In the genomic region with DNA sequence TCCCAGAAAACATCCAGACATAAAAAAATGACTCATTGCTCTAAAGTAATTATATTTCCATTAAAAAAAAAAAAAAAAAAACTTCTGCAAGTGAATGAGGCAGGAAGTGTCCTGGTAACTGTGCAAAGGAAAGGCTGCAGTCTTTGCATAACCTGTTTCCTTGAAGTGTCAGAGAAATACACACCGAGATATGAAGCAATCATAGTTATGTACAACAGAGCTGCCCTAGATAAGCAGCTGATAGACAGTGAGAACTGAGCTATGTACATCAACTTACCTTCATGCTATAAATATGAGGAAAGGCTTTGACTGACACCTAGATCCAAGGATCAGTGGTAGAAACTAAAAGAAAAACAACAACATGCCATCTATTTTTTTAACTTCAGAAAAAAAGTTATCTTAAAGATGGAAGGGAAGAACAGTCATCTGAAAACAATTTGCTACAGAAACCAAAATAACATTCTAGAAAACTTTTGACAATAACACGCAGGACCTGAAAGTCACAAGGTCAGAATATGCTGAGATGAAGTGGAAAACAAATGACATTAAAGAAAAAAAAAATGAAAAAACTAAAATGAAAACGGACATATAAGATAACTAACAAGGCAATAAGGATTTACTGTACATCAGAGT, we compare ENCODE assay signal across 15 cellular contexts.
DNase-seq lines count a peak whose midpoint lies in the region; ATAC-seq and TF ChIP-seq lines count a peak whose summit lies in the region.
"Had no signal": no experiment of that assay in that cellular context is flagged by ENCODE, and none has a peak within 500 bp of the region (broad histone marks: within the 10 kb centered on the region; RNA-seq: fewer than 3 reads in every experiment).

No MANE protein-coding gene starts in this region.

- intact Hi-C loops in IMR-90 (cut with micrococcal nuclease), result no loop called here
- intact Hi-C loops in colonic mucosa (cut with DNase I), result no loop called here
- intact Hi-C loops in lower lobe of right lung (cut with DNase I), result no loop called here

- H2AK9ac ChIP-seq in IMR-90 (replicated peaks; ENCODE audit: low read depth, low read length, poor library complexity), result no peak overlapping the region

- no peak overlapping the region for H3K23ac ChIP-seq in IMR-90 (ENCODE audit: low read depth, low read length)

- no peak for TF ChIP-seq CTCF in IMR-90 (conservative IDR thresholded peaks at IDR 0.05; ENCODE audit: low read depth, low read length)
- no peak for TF ChIP-seq CTCF in colonic mucosa (IDR thresholded peaks at IDR 0.05)
- no peak for TF ChIP-seq CTCF in lower lobe of right lung (IDR thresholded peaks at IDR 0.05)

- no peak overlapping the region for H2BK20ac ChIP-seq in IMR-90 (ENCODE audit: low read depth, low read length)

- H3K9me1 ChIP-seq in IMR-90 (ENCODE audit: insufficient read depth, low read length), result no peaks in the 10 kb centered on the region

- no peak overlapping the region for H4K8ac ChIP-seq in IMR-90 (ENCODE audit: low read depth in 2 of 2, low read length in 2 of 2)

- no peak overlapping the region for H2BK120ac ChIP-seq in IMR-90 (ENCODE audit: low read depth, low read length)

- H2AK5ac ChIP-seq in IMR-90 (ENCODE audit: low read depth, low read length), result no peak overlapping the region

- no peak overlapping the region for H4K5ac ChIP-seq in IMR-90 (ENCODE audit: low read depth, low read length)

- no TSS peak for BruUV-seq in IMR-90 (replicated peaks; lab: Mats Ljungman, UMichigan)

- H2AFZ ChIP-seq in IMR-90 (replicated peaks; ENCODE audit: low read length, poor library complexity), result no peak overlapping the region
- H2AFZ ChIP-seq: GM23338 had no signal

- CTCF ChIA-PET in IMR-90 (lab: Yijun Ruan, JAX), result no interaction called here

- in situ Hi-C loops in IMR-90 (cut with MboI; ENCODE audit: low sequenced_read_pairs), result no loop called here

- no peak overlapping the region for H3K56ac ChIP-seq in IMR-90 (ENCODE audit: extremely low read depth, insufficient read depth, low read length)

- no peak overlapping the region for H2BK15ac ChIP-seq in IMR-90 (ENCODE audit: low read depth, low read length)

- H3K14ac ChIP-seq in IMR-90 (replicated peaks; ENCODE audit: low read depth, low read length), result no peak overlapping the region

- no CpG with 5 or more reads among the region's 3 CpGs for WGBS in IMR-90 (ENCODE audit: extremely low coverage in 2 of 2, insufficient read length in 1 of 2), 2 experiments

- H3K36me3 ChIP-seq in IMR-90 (ENCODE audit: control insufficient read depth, insufficient read depth, low read length) (no peaks in the 10 kb centered on the region), colonic mucosa (no peaks in the 10 kb centered on the region), lower lobe of right lung (no peaks in the 10 kb centered on the region)

- H3K4me3 ChIP-seq in IMR-90 (ENCODE audit: insufficient read depth, low read depth, low read length) (no peak overlapping the region), colonic mucosa (no peak overlapping the region), lower lobe of right lung (no peak overlapping the region)
- H3K4me3 ChIP-seq: GM23338, K562 had no signal

- H3K9me3 ChIP-seq in IMR-90 (ENCODE audit: control insufficient read depth, insufficient read depth, low read length) (no peaks in the 10 kb centered on the region), colonic mucosa (no peaks in the 10 kb centered on the region), lower lobe of right lung (no peaks in the 10 kb centered on the region)

- no peaks in the 10 kb centered on the region for H3K79me1 ChIP-seq in IMR-90 (ENCODE audit: low read depth in 1 of 2, low read length in 2 of 2)

- H3K27ac ChIP-seq in IMR-90 (ENCODE audit: insufficient read depth, low read length) (no peak overlapping the region), colonic mucosa (peak overlapping the region; percentile 49), lower lobe of right lung (peak overlapping the region; percentile 1)

- H3K9ac ChIP-seq in IMR-90 (ENCODE audit: low read depth, low read length) (no peak overlapping the region), colonic mucosa (ENCODE audit: low read depth in 2 of 2, low read length in 2 of 2) (no peak overlapping the region)

- H3K18ac ChIP-seq in IMR-90 (ENCODE audit: low read depth, low read length), result no peak overlapping the region

- ATAC-seq in IMR-90 (ENCODE audit: low read depth) (no peak), lower lobe of right lung (peak; percentile 72 to 75)
- ATAC-seq: GM23338; K562; Panc1; stimulated activated naive B cell treated with anti-CD40 and anti-IgM and Interleukin-4, amounts not matched to agents 10 μg/mL and 1 μg/mL and 100 μg/mL, for 72 hours; T-cell had no signal

- DNase-seq in AML-193 (lab: John Stamatoyannopoulos, UW) (peak; percentile 73 to 74), IMR-90 (no peak), colonic mucosa (peak; percentile 29), lower lobe of right lung (no peak), iPS-NIHi7 (ENCODE audit: extremely low spot score) (no peak), middle frontal gyrus (ENCODE audit: extremely low spot score, low spot score) (no peak), H4 (ENCODE audit: low spot score) (no peak)
- no peak for DNase-seq in stimulated activated CD4-positive, alpha-beta T cell treated with anti-CD3 and anti-CD28 coated beads, Interleukin-4, amount 100 ng/mL, for 24 hours
- DNase-seq: activated B cell treated with CpG ODN at 0.5 μM for 24 hours; NCI-H524; stimulated activated naive B cell treated with anti-CD40 and anti-IgM and Interleukin-4, amounts not matched to agents 10 μg/mL and 1 μg/mL and 100 μg/mL, for 72 hours; T-cell had no signal

- no peak overlapping the region for H3K4ac ChIP-seq in IMR-90 (ENCODE audit: low read depth, low read length)

- no peak for TF ChIP-seq POLR2A in IMR-90 (IDR thresholded peaks at IDR 0.05; ENCODE audit: low read depth, low read length)

- no peak overlapping the region for H4K91ac ChIP-seq in IMR-90 (ENCODE audit: insufficient read depth, low read depth, low read length)

- no peak overlapping the region for H2BK5ac ChIP-seq in IMR-90 (ENCODE audit: low read depth, low read length, poor library complexity, severe bottlenecking)

- H3K4me2 ChIP-seq in IMR-90 (ENCODE audit: low read depth, low read length), result no peak overlapping the region
- H3K4me2 ChIP-seq: GM23338 had no signal

- dilution Hi-C loops in IMR-90 (cut with HindIII; ENCODE audit: low sequenced_read_pairs, unreplicated experiment), result no loop called here

- no peaks in the 10 kb centered on the region for H4K20me1 ChIP-seq in IMR-90 (ENCODE audit: insufficient read depth, low read length)

- POLR2A ChIA-PET in IMR-90 (lab: Charles Lee; ENCODE audit: unreplicated experiment), result interaction anchor here (0.7 kb wide), 1 partner anchor 28 kb away, joined by 10 read pairs; no protein-coding TSS in a partner anchor

- H3K4me1 ChIP-seq in IMR-90 (ENCODE audit: control insufficient read depth, insufficient read depth, low read length), result no peaks in the 10 kb centered on the region
- H3K4me1 ChIP-seq in colonic mucosa, result peaks cover 18% of the 10 kb centered on the region
- H3K4me1 ChIP-seq in lower lobe of right lung, result peaks cover 17% of the 10 kb centered on the region

- no peak for TF ChIP-seq RAD21 in IMR-90 (IDR thresholded peaks at IDR 0.05; ENCODE audit: low read length)

- H3K27me3 ChIP-seq in IMR-90 (ENCODE audit: control insufficient read depth, insufficient read depth, low read length) (no peaks in the 10 kb centered on the region; the same call in 1 of the 2 replicates), colonic mucosa (no peaks in the 10 kb centered on the region), lower lobe of right lung (ENCODE audit: low read depth) (no peaks in the 10 kb centered on the region)

TF ChIP-seq in IMR-90, 13 proteins besides CTCF, POLR2A, EP300 and RAD21:
- TF ChIP-seq CEBPB (IDR thresholded peaks at IDR 0.05; ENCODE audit: low read depth, low read length), result 0 out of 2 replicates have a peak, but pooled peaks have one; percentile 13
- TF ChIP-seq, protein P1, sequence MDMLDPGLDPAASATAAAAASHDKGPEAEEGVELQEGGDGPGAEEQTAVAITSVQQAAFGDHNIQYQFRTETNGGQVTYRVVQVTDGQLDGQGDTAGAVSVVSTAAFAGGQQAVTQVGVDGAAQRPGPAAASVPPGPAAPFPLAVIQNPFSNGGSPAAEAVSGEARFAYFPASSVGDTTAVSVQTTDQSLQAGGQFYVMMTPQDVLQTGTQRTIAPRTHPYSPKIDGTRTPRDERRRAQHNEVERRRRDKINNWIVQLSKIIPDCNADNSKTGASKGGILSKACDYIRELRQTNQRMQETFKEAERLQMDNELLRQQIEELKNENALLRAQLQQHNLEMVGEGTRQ (IDR thresholded peaks at IDR 0.05; ENCODE audit: low read depth, low read length), result no peak

Comparison
In these comparisons a context has a peak if more than half of its experiments do, and no peak if none do; other contexts are left out.
1. DNase-seq: peak in AML-193 (2 of 2) and colonic mucosa (single experiment); none in IMR-90 (single experiment), lower lobe of right lung (single experiment), iPS-NIHi7 (single experiment), stimulated activated CD4-positive, alpha-beta T cell treated with anti-CD3 and anti-CD28 coated beads, Interleukin-4, amount 100 ng/mL, for 24 hours (single experiment), middle frontal gyrus (single experiment) and H4 (single experiment).